In the genomic region with DNA sequence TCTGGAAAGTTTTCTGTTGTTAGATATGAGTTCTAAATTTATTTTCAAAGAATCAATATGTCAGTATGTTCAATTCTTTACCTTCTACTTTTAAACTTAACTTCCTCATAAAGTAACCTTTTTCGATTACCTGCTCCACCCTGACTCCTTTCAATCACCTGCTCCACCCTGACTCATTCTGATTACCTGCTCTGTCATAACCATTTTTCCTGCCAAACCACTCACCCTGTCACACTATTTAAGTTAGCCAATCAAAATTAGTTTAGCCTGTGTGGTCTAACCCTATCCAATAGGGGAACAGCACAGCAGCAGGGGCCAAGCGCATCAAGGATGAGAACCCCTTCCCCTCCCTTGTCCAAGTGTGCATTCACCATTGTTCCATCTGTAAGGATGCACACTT, we compare ENCODE assay signal across 13 cellular contexts. TPM values are rescaled to one million over a fixed set of nuclear protein-coding genes. Genes with fewer than 3 reads are reported as not detected.
DNase-seq lines count a peak whose midpoint lies in the region; ATAC-seq, FAIRE-seq and TF ChIP-seq lines count a peak whose summit lies in the region.
"Not testable (repeated sequence)": the region's sequence is repeated elsewhere in the genome, so short reads cannot be mapped to it uniquely, and the experiment has no call there.
"Had no signal": no experiment of that assay in that cellular context is flagged by ENCODE, and none has a peak within 500 bp of the region (broad histone marks: within the 10 kb centered on the region; RNA-seq: fewer than 3 reads in every experiment).

No MANE protein-coding gene starts in this region.

- not testable (repeated sequence) for H3K4me3 Mint-ChIP-seq in osteocyte (ENCODE audit: unreplicated experiment)

- not testable (repeated sequence) for H3K18ac ChIP-seq in mesenchymal stem cell (ENCODE audit: low read depth in 1 of 2, low read length in 2 of 2)

- not testable (repeated sequence) for H2BK120ac ChIP-seq in mesenchymal stem cell (ENCODE audit: low read depth, low read length)

- H3K36me3 ChIP-seq in GM12878 (ENCODE audit: control insufficient read depth in 2 of 2, insufficient read depth in 2 of 2, low read length in 1 of 2); colonic mucosa; hepatocyte (replicated peaks; ENCODE audit: insufficient read depth, low read depth); mesenchymal stem cell (ENCODE audit: control insufficient read depth in 1 of 2, insufficient read depth in 2 of 2, low read depth in 1 of 2, low read length in 2 of 2): not testable (repeated sequence)

- not testable (repeated sequence) for H3K4me3 ChIP-seq in GM12878; colonic mucosa; hepatocyte; mesenchymal stem cell (ENCODE audit: insufficient read depth in 1 of 2, low read depth in 1 of 2, low read length in 2 of 2)

- not testable (repeated sequence) for H3K4me1 ChIP-seq in GM12878 (ENCODE audit: control insufficient read depth, insufficient read depth, low read length); colonic mucosa; hepatocyte (ENCODE audit: insufficient read depth); mesenchymal stem cell (ENCODE audit: control insufficient read depth, insufficient read depth, low read depth, low read length)

- not testable (repeated sequence) for TF ChIP-seq EP300 in GM12878 (IDR thresholded peaks at IDR 0.05; ENCODE audit: borderline replicate concordance in 1 of 2, control insufficient read depth in 1 of 2, low read depth in 2 of 2, low read length in 2 of 2)

- H3K23ac ChIP-seq in mesenchymal stem cell (ENCODE audit: low read length in 2 of 2), result not testable (repeated sequence)

- H2BK5ac ChIP-seq in mesenchymal stem cell (ENCODE audit: low read depth, low read length, poor library complexity, severe bottlenecking), result not testable (repeated sequence)

- FAIRE-seq in GM12878 (lab: Jason Lieb, UNC), result not testable (repeated sequence)

- intact Hi-C loops in GM12878 (cut with micrococcal nuclease; ENCODE audit: unreplicated experiment); colonic mucosa (cut with DNase I): not testable (repeated sequence)

- peaks cover 25% of the 10 kb centered on the region for H3K27me3 Mint-ChIP-seq in osteocyte (ENCODE audit: unreplicated experiment)

- CTCF ChIA-PET in GM12878 (lab: Yijun Ruan, JAX), result not testable (repeated sequence)

- H2BK12ac ChIP-seq in mesenchymal stem cell (ENCODE audit: low read length in 2 of 2), result not testable (repeated sequence)

- not testable (repeated sequence) for H3K4ac ChIP-seq in mesenchymal stem cell (ENCODE audit: low read depth in 1 of 2, low read length in 2 of 2)

- not testable (repeated sequence) for H2AK5ac ChIP-seq in mesenchymal stem cell (ENCODE audit: low read length, severe bottlenecking)

- not testable (repeated sequence) for H3K9me3 Mint-ChIP-seq in osteocyte (ENCODE audit: unreplicated experiment)

- not testable (repeated sequence) for H2BK15ac ChIP-seq in mesenchymal stem cell (ENCODE audit: low read depth, poor library complexity, severe bottlenecking)

- POLR2A ChIA-PET in GM12878 (lab: Charles Lee), result not testable (repeated sequence)

- H3K79me1 ChIP-seq in mesenchymal stem cell (replicated peaks; ENCODE audit: low read length, poor library complexity, severe bottlenecking), result not testable (repeated sequence)

- ATAC-seq in GM12878, result peak; percentile 79

- BruUV-seq in GM12878 (replicated peaks; lab: Mats Ljungman, UMichigan), result not testable (repeated sequence)

- H3K9ac ChIP-seq in GM12878 (ENCODE audit: control insufficient read depth, insufficient read depth, low read length); colonic mucosa (ENCODE audit: low read depth in 2 of 2, low read length in 2 of 2); mesenchymal stem cell (ENCODE audit: low read length): not testable (repeated sequence)

- in situ Hi-C loops in GM12878 (cut with MboI), result not testable (repeated sequence)

- H3K4me1 Mint-ChIP-seq in osteocyte (ENCODE audit: unreplicated experiment), result not testable (repeated sequence)

- TF ChIP-seq POLR2A in GM12878 (IDR thresholded peaks at IDR 0.05; ENCODE audit: low read depth, low read length), result not testable (repeated sequence)

- TF ChIP-seq CTCF in GM12878 (IDR thresholded peaks at IDR 0.05 in 2 of 3, conservative IDR thresholded peaks at IDR 0.05 in 1 of 3; ENCODE audit: control insufficient read depth in 2 of 3, extremely low read depth in 1 of 3, insufficient read depth in 1 of 3, low read depth in 3 of 3, low read length in 3 of 3); colonic mucosa (IDR thresholded peaks at IDR 0.05); hepatocyte (IDR thresholded peaks at IDR 0.05; ENCODE audit: poor library complexity); osteocyte (IDR thresholded peaks at IDR 0.05): not testable (repeated sequence)

- H4K8ac ChIP-seq in mesenchymal stem cell (ENCODE audit: low read length), result not testable (repeated sequence)

- H3K14ac ChIP-seq in mesenchymal stem cell (ENCODE audit: low read length in 2 of 2), result not testable (repeated sequence)

- not testable (repeated sequence) for H4K91ac ChIP-seq in mesenchymal stem cell (ENCODE audit: low read length)

- not testable (repeated sequence) for DNase-seq in GM12878 (ENCODE audit: low read depth, low spot score); colonic mucosa; hepatocyte (ENCODE audit: low spot score); mesenchymal stem cell
- DNase-seq in osteocyte (ENCODE audit: extremely low spot score, unreplicated experiment), result peak; percentile 23

- H3K4me2 ChIP-seq in GM12878 (ENCODE audit: control insufficient read depth, insufficient read depth); hepatocyte; mesenchymal stem cell (ENCODE audit: low read length, poor library complexity, severe bottlenecking): not testable (repeated sequence)

- SMC1A ChIA-PET in GM12878 (lab: Charles Lee; ENCODE audit: uncharacterized antibody, unreplicated experiment), result not testable (repeated sequence)

- not testable (repeated sequence) for TF ChIP-seq RAD21 in GM12878 (IDR thresholded peaks at IDR 0.05; ENCODE audit: insufficient read depth, low read depth, low read length)

- H3K27me3 ChIP-seq in GM12878 (replicated peaks in 1 of 2; ENCODE audit: control insufficient read depth in 2 of 2, insufficient read depth in 2 of 2, low read length in 1 of 2); colonic mucosa; hepatocyte; mesenchymal stem cell (ENCODE audit: control insufficient read depth in 1 of 2, insufficient read depth in 1 of 2, low read length in 2 of 2): not testable (repeated sequence)

- not testable (repeated sequence) for H3K9me3 ChIP-seq in GM12878 (replicated peaks; ENCODE audit: control insufficient read depth, insufficient read depth, low read length); colonic mucosa; hepatocyte (ENCODE audit: low read depth); mesenchymal stem cell (ENCODE audit: control insufficient read depth, low read length)

- H3K9me2 ChIP-seq in hepatocyte (replicated peaks; ENCODE audit: insufficient read depth), result not testable (repeated sequence)

- RAD21 ChIA-PET in GM12878 (lab: Charles Lee; ENCODE audit: unreplicated experiment), result not testable (repeated sequence)

- not testable (repeated sequence) for H3K27ac ChIP-seq in GM12878 (ENCODE audit: control insufficient read depth, insufficient read depth)
- H3K27ac ChIP-seq in colonic mucosa, result peak overlapping the region; percentile 1
- peak overlapping the region; percentile 65 for H3K27ac ChIP-seq in hepatocyte
- H3K27ac ChIP-seq in mesenchymal stem cell (ENCODE audit: low read length, poor library complexity, severe bottlenecking), result peak overlapping the region; percentile 32

- H4K20me1 ChIP-seq in GM12878 (ENCODE audit: control insufficient read depth, insufficient read depth); hepatocyte (ENCODE audit: insufficient read depth, poor library complexity, severe bottlenecking): not testable (repeated sequence)

- not testable (repeated sequence) for H3K36me3 Mint-ChIP-seq in osteocyte (ENCODE audit: unreplicated experiment)

- H2AFZ ChIP-seq in GM12878 (ENCODE audit: control insufficient read depth, low read depth, low read length); hepatocyte; mesenchymal stem cell (ENCODE audit: low read depth, low read length): not testable (repeated sequence)

- H3K27ac Mint-ChIP-seq in osteocyte (ENCODE audit: unreplicated experiment), result not testable (repeated sequence)

- H3K79me2 ChIP-seq in GM12878 (ENCODE audit: control insufficient read depth, insufficient read depth, low read length); hepatocyte: not testable (repeated sequence)

- 53% methylated on average over 2 of the region's 2 CpGs for WGBS in GM12878 (ENCODE audit: insufficient coverage, insufficient replicate concordance, low lambda C conversion rate, missing lambda C conversion rate)
- WGBS in hepatocyte (ENCODE audit: low lambda C conversion rate, missing lambda C conversion rate), result 92% methylated on average over 2 of the region's 2 CpGs
- WGBS in mesenchymal stem cell, result 92% methylated on average over 1 of the region's 2 CpGs

RNA-seq across cellular contexts. Expression of a gene that starts 22.1 kb away (rescaled TPM):
- total RNA-seq in GM12878 (2013; cell fraction: nucleolus; rRNA removed), result 22.9 and 24.6 TPM in 2 replicates
- total RNA-seq in GM12878 (2014; rRNA removed) (153 and 180 TPM in 2 replicates), GM12878 (2014; rRNA removed; fragmentation: Illumina TruSeq; extraction: Trizol) (153 and 157 TPM in 2 replicates), GM12878 (2021) (120 and 128 TPM in 2 replicates), colonic mucosa (100 to 1,000 TPM; 284 to 404 TPM), hepatocyte (273 and 274 TPM in 2 replicates), osteocyte (105 and 106 TPM in 2 replicates)
- 92.5 TPM for polyA plus RNA-seq in GM12878 (2011; ENCODE audit: low read depth)
- polyA plus RNA-seq in GM12878 (2011; rRNA removed) (257 and 294 TPM in 2 replicates), GM12878 (2014; fragmentation: Illumina TruSeq; extraction: Trizol) (147 and 190 TPM in 2 replicates), GM12878 (2014; fragmentation: Nextera tagmentation; extraction: Ambion mirVana) (100 to 1,000 TPM; 366 to 501 TPM), GM12878 (2014; rRNA removed) (146 and 162 TPM in 2 replicates), GM12878 (2016; fragmentation: Nextera tagmentation; extraction: Ambion mirVana) (100 to 1,000 TPM; 295 to 299 TPM), hepatocyte (190 and 215 TPM in 2 replicates)
- polyA plus RNA-seq in GM12878 (2011; cell fraction: cytosol; rRNA removed), result 147 and 172 TPM in 2 replicates
- polyA plus RNA-seq in GM12878 (2011; cell fraction: nucleus; rRNA removed), result 69.2 and 70.0 TPM in 2 replicates
- polyA plus RNA-seq in GM12878 (2012), result 97.0 and 105 TPM in 2 replicates
- polyA minus RNA-seq in GM12878 (2011; rRNA and poly(A)+ RNA removed), result 132 and 140 TPM in 2 replicates
- polyA minus RNA-seq in GM12878 (2011; cell fraction: cytosol; rRNA and poly(A)+ RNA removed), result 36.9 and 41.3 TPM in 2 replicates
- polyA minus RNA-seq in GM12878 (2011; cell fraction: nucleus; rRNA and poly(A)+ RNA removed), result 14.1 and 21.1 TPM in 2 replicates
- polyA plus RNA-seq in mesenchymal stem cell (2013, experiment 1 of 2), result 108 TPM
- 114 TPM for polyA plus RNA-seq in mesenchymal stem cell (2013, experiment 2 of 2)

RNA-seq across cellular contexts. Expression of a gene that starts 56.4 kb away (rescaled TPM):
- total RNA-seq in GM12878 (2013; cell fraction: nucleolus; rRNA removed), result not detected in 2 replicates
- total RNA-seq in GM12878 (2014; rRNA removed) (1.2 and 2.0 TPM in 2 replicates), GM12878 (2014; rRNA removed; fragmentation: Illumina TruSeq; extraction: Trizol) (1.1 and 1.4 TPM in 2 replicates), GM12878 (2021) (1.3 and 1.5 TPM in 2 replicates), colonic mucosa (100 to 1,000 TPM; 515 to 560 TPM), hepatocyte (0.52 and 2.6 TPM in 2 replicates), osteocyte (not detected in 2 replicates)
- polyA plus RNA-seq in GM12878 (2011; ENCODE audit: low read depth), result 0.96 TPM
- polyA plus RNA-seq in GM12878 (2011; rRNA removed) (5.9 and 12.2 TPM in 2 replicates), GM12878 (2014; fragmentation: Illumina TruSeq; extraction: Trizol) (0.73 and 1.7 TPM in 2 replicates), GM12878 (2014; fragmentation: Nextera tagmentation; extraction: Ambion mirVana) (1 to 10 TPM; 1.2 TPM), GM12878 (2014; rRNA removed) (0.80 and 1.5 TPM in 2 replicates), GM12878 (2016; fragmentation: Nextera tagmentation; extraction: Ambion mirVana) (1 to 10 TPM; 4.2 to 5.0 TPM), hepatocyte (0.45 and 1.9 TPM in 2 replicates)
- 13.3 and 14.9 TPM in 2 replicates for polyA plus RNA-seq in GM12878 (2011; cell fraction: cytosol; rRNA removed)
- 4.2 and 5.7 TPM in 2 replicates for polyA plus RNA-seq in GM12878 (2011; cell fraction: nucleus; rRNA removed)
- polyA plus RNA-seq in GM12878 (2012), result 0.58 and 0.80 TPM in 2 replicates
- 4.2 and 10.5 TPM in 2 replicates for polyA minus RNA-seq in GM12878 (2011; rRNA and poly(A)+ RNA removed)
- 2.9 and 5.5 TPM in 2 replicates for polyA minus RNA-seq in GM12878 (2011; cell fraction: cytosol; rRNA and poly(A)+ RNA removed)
- polyA minus RNA-seq in GM12878 (2011; cell fraction: nucleus; rRNA and poly(A)+ RNA removed), result 2.2 and 3.6 TPM in 2 replicates
- polyA plus RNA-seq in mesenchymal stem cell (2013, experiment 1 of 2), result not detected
- not detected for polyA plus RNA-seq in mesenchymal stem cell (2013, experiment 2 of 2)
- total RNA-seq: A172; A673; Calu3; CD4-positive, alpha-beta memory T cell; Daoy; G401; HFFc6 had no signal
- polyA plus RNA-seq: BJ; CD4-positive, alpha-beta memory T cell had no signal

Comparison
In these comparisons a context has a peak if more than half of its experiments do, and no peak if none do; other contexts are left out.
1. RNA of a gene that starts 56.4 kb away (total RNA-seq): 515 to 560 TPM in colonic mucosa; 0.52 to 2.6 TPM in hepatocyte, 1.1 to 2.0 TPM in GM12878 and not detected in osteocyte; every median in the first group is over 100 times any median in the second.